Comparison of ENCODE assay signal across 17 cellular contexts in genomic region chr22:31540966-31541365, GRCh38. TPM values are rescaled to one million over a fixed set of nuclear protein-coding genes. Genes with fewer than 3 reads are reported as not detected.
DNase-seq lines count a peak whose midpoint lies in the region; ATAC-seq and TF ChIP-seq lines count a peak whose summit lies in the region.
"Had no signal": no experiment of that assay in that cellular context is flagged by ENCODE, and none has a peak within 500 bp of the region (broad histone marks: within the 10 kb centered on the region; RNA-seq: fewer than 3 reads in every experiment).

No MANE protein-coding gene starts in this region.

- no peaks in the 10 kb centered on the region for H3K27me3 Mint-ChIP-seq in activated CD8-positive, alpha-beta memory T cell treated with anti-CD3 and anti-CD28 coated beads, Interleukin-2, amount 10 ng/mL, durations not matched to agents 7 days and 5 days
- H3K27me3 Mint-ChIP-seq in CD4-positive, alpha-beta T cell = no peaks in the 10 kb centered on the region
- H3K27me3 Mint-ChIP-seq in activated T-helper 1 cell treated with anti-CD3 and anti-CD28 coated beads, Interleukin-12 subunit alpha, Interleukin-12 subunit beta, Interleukin-2, Interleukin-4 antibody, amounts not matched to agents 30 ng/mL and 10 ng/mL and 1 ng/mL, durations not matched to agents 14 hours and 24 hours and 36 hours (ENCODE audit: insufficient read depth) = no peaks in the 10 kb centered on the region
- H3K27me3 Mint-ChIP-seq in nephron progenitor cell (ENCODE audit: low read depth, poor library complexity) = no peaks in the 10 kb centered on the region
- H3K27me3 Mint-ChIP-seq: B cell; CD4-positive, alpha-beta memory T cell had no signal

- intact Hi-C loops in CD4-positive, alpha-beta T cell (cut with DNase I, micrococcal nuclease) = no loop called here
- intact Hi-C loops in activated T-helper 1 cell treated with anti-CD3 and anti-CD28 coated beads, Interleukin-12 subunit alpha, Interleukin-12 subunit beta, Interleukin-2, Interleukin-4 antibody, amounts not matched to agents 30 ng/mL and 10 ng/mL and 1 ng/mL, durations not matched to agents 14 hours and 24 hours and 36 hours (cut with micrococcal nuclease) = no loop called here

- no peaks in the 10 kb centered on the region for H3K9me3 ChIP-seq in CD4-positive, alpha-beta T cell (ENCODE audit: control insufficient read depth, low read length)

- no peak overlapping the region for H3K27ac ChIP-seq in CD4-positive, alpha-beta T cell (ENCODE audit: low read depth, low read length)
- H3K27ac ChIP-seq: GM23248 had no signal

- H3K36me3 Mint-ChIP-seq in activated CD8-positive, alpha-beta memory T cell treated with anti-CD3 and anti-CD28 coated beads, Interleukin-2, amount 10 ng/mL, durations not matched to agents 7 days and 5 days = peaks cover 39% of the 10 kb centered on the region
- peaks cover 58% of the 10 kb centered on the region for H3K36me3 Mint-ChIP-seq in CD4-positive, alpha-beta T cell (ENCODE audit: low read depth)
- H3K36me3 Mint-ChIP-seq in activated T-helper 1 cell treated with anti-CD3 and anti-CD28 coated beads, Interleukin-12 subunit alpha, Interleukin-12 subunit beta, Interleukin-2, Interleukin-4 antibody, amounts not matched to agents 30 ng/mL and 10 ng/mL and 1 ng/mL, durations not matched to agents 14 hours and 24 hours and 36 hours (ENCODE audit: low read depth) = peaks cover 38% of the 10 kb centered on the region
- H3K36me3 Mint-ChIP-seq in nephron progenitor cell (ENCODE audit: low read depth) = peaks cover 11% of the 10 kb centered on the region

- no peaks in the 10 kb centered on the region for H3K9me3 Mint-ChIP-seq in activated CD8-positive, alpha-beta memory T cell treated with anti-CD3 and anti-CD28 coated beads, Interleukin-2, amount 10 ng/mL, durations not matched to agents 7 days and 5 days (ENCODE audit: low read depth)
- no peaks in the 10 kb centered on the region for H3K9me3 Mint-ChIP-seq in CD4-positive, alpha-beta T cell
- H3K9me3 Mint-ChIP-seq in activated T-helper 1 cell treated with anti-CD3 and anti-CD28 coated beads, Interleukin-12 subunit alpha, Interleukin-12 subunit beta, Interleukin-2, Interleukin-4 antibody, amounts not matched to agents 30 ng/mL and 10 ng/mL and 1 ng/mL, durations not matched to agents 14 hours and 24 hours and 36 hours = no peaks in the 10 kb centered on the region
- H3K9me3 Mint-ChIP-seq in nephron progenitor cell = no peaks in the 10 kb centered on the region
- H3K9me3 Mint-ChIP-seq: CD4-positive, alpha-beta memory T cell had no signal

- ATAC-seq in activated CD8-positive, alpha-beta memory T cell treated with anti-CD3 and anti-CD28 coated beads, Interleukin-2, amount 10 ng/mL, durations not matched to agents 7 days and 5 days = no peak
- ATAC-seq in CD4-positive, alpha-beta T cell (ENCODE audit: poor library complexity) = no peak
- no peak for ATAC-seq in HG03196 (IDR thresholded peaks at IDR 0.05; ENCODE audit: unreplicated experiment)
- ATAC-seq: HCT116 had no signal

- TF ChIP-seq CTCF in CD4-positive, alpha-beta T cell (IDR thresholded peaks at IDR 0.05) = no peak
- no peak for TF ChIP-seq CTCF in nephron progenitor cell (IDR thresholded peaks at IDR 0.05)

- peak overlapping the region; percentile 3 for H3K27ac Mint-ChIP-seq in activated CD8-positive, alpha-beta memory T cell treated with anti-CD3 and anti-CD28 coated beads, Interleukin-2, amount 10 ng/mL, durations not matched to agents 7 days and 5 days
- H3K27ac Mint-ChIP-seq in CD4-positive, alpha-beta T cell = peak overlapping the region; percentile 56
- H3K27ac Mint-ChIP-seq in activated T-helper 1 cell treated with anti-CD3 and anti-CD28 coated beads, Interleukin-12 subunit alpha, Interleukin-12 subunit beta, Interleukin-2, Interleukin-4 antibody, amounts not matched to agents 30 ng/mL and 10 ng/mL and 1 ng/mL, durations not matched to agents 14 hours and 24 hours and 36 hours = peak overlapping the region; percentile 84
- peak overlapping the region; percentile 2 for H3K27ac Mint-ChIP-seq in nephron progenitor cell
- H3K27ac Mint-ChIP-seq: B cell had no signal

- no peak overlapping the region for H3K4me3 Mint-ChIP-seq in activated CD8-positive, alpha-beta memory T cell treated with anti-CD3 and anti-CD28 coated beads, Interleukin-2, amount 10 ng/mL, durations not matched to agents 7 days and 5 days
- no peak overlapping the region for H3K4me3 Mint-ChIP-seq in CD4-positive, alpha-beta T cell
- H3K4me3 Mint-ChIP-seq in activated T-helper 1 cell treated with anti-CD3 and anti-CD28 coated beads, Interleukin-12 subunit alpha, Interleukin-12 subunit beta, Interleukin-2, Interleukin-4 antibody, amounts not matched to agents 30 ng/mL and 10 ng/mL and 1 ng/mL, durations not matched to agents 14 hours and 24 hours and 36 hours = no peak overlapping the region
- no peak overlapping the region for H3K4me3 Mint-ChIP-seq in nephron progenitor cell
- H3K4me3 Mint-ChIP-seq: B cell; CD4-positive, alpha-beta memory T cell had no signal

- POLR2A ChIA-PET in CD4-positive, alpha-beta T cell (lab: Charles Lee) = no interaction called here

- H3K27me3 ChIP-seq in CD4-positive, alpha-beta T cell (ENCODE audit: control insufficient read depth, insufficient read depth, low read length) = no peaks in the 10 kb centered on the region

- H3K4me1 Mint-ChIP-seq in activated CD8-positive, alpha-beta memory T cell treated with anti-CD3 and anti-CD28 coated beads, Interleukin-2, amount 10 ng/mL, durations not matched to agents 7 days and 5 days = peaks cover 35% of the 10 kb centered on the region
- peaks cover 22% of the 10 kb centered on the region for H3K4me1 Mint-ChIP-seq in CD4-positive, alpha-beta T cell (ENCODE audit: low read depth)
- peaks cover 37% of the 10 kb centered on the region for H3K4me1 Mint-ChIP-seq in activated T-helper 1 cell treated with anti-CD3 and anti-CD28 coated beads, Interleukin-12 subunit alpha, Interleukin-12 subunit beta, Interleukin-2, Interleukin-4 antibody, amounts not matched to agents 30 ng/mL and 10 ng/mL and 1 ng/mL, durations not matched to agents 14 hours and 24 hours and 36 hours (ENCODE audit: low read depth)
- H3K4me1 Mint-ChIP-seq in nephron progenitor cell = peaks cover 9% of the 10 kb centered on the region
- H3K4me1 Mint-ChIP-seq: B cell had no signal

- peak; percentile 26 for DNase-seq in activated CD8-positive, alpha-beta memory T cell treated with anti-CD3 and anti-CD28 coated beads, Interleukin-2, amount 10 ng/mL, durations not matched to agents 7 days and 5 days
- DNase-seq in activated CD8-positive, alpha-beta memory T cell treated with anti-CD3 and anti-CD28 coated beads for 24 hours = no peak
- no peak for DNase-seq in CD4-positive, alpha-beta T cell
- no peak for DNase-seq in activated T-helper 1 cell treated with anti-CD3 and anti-CD28 coated beads, Interleukin-12 subunit alpha, Interleukin-12 subunit beta, Interleukin-2, Interleukin-4 antibody, amounts not matched to agents 30 ng/mL and 10 ng/mL and 1 ng/mL, durations not matched to agents 14 hours and 24 hours and 36 hours (ENCODE audit: low spot score)
- no peak for DNase-seq in nephron progenitor cell
- DNase-seq in pons (ENCODE audit: low spot score) = no peak
- DNase-seq: ACHN; CD4-positive, alpha-beta memory T cell; DMS79 treated with DMSO at 0.1 percent for 48 hours; GM23248; Karpas-422; MM.1S; NCI-H1105; NCI-H1694 treated with DMSO at 0.1 percent for 48 hours had no signal

- CTCF ChIA-PET in activated CD8-positive, alpha-beta memory T cell treated with anti-CD3 and anti-CD28 coated beads, Interleukin-2, amount 10 ng/mL, durations not matched to agents 7 days and 5 days (lab: Charles Lee) = interaction anchor here (0.8 kb wide), 1 partner anchor 89 kb away, joined by 5 read pairs; no protein-coding TSS in a partner anchor
- CTCF ChIA-PET in CD4-positive, alpha-beta T cell (lab: Charles Lee) = no interaction called here

RNA-seq across cellular contexts. Expression of gene SFI1, which starts 44.6 kb away (rescaled TPM):
- total RNA-seq in activated CD8-positive, alpha-beta memory T cell treated with anti-CD3 and anti-CD28 coated beads, Interleukin-2, amount 10 ng/mL, durations not matched to agents 7 days and 5 days = 100 to 1,000 TPM; 150 to 192 TPM
- total RNA-seq in CD4-positive, alpha-beta T cell = 100 to 1,000 TPM; 281 to 291 TPM
- 406 and 416 TPM in 2 replicates for total RNA-seq in activated T-helper 1 cell treated with anti-CD3 and anti-CD28 coated beads, Interleukin-12 subunit alpha, Interleukin-12 subunit beta, Interleukin-2, Interleukin-4 antibody, amounts not matched to agents 30 ng/mL and 10 ng/mL and 1 ng/mL, durations not matched to agents 14 hours and 24 hours and 36 hours

RNA-seq across cellular contexts. Expression of gene EIF4ENIF1, which starts 51.3 kb away (rescaled TPM):
- 10 to 100 TPM; 39.1 to 50.4 TPM for total RNA-seq in activated CD8-positive, alpha-beta memory T cell treated with anti-CD3 and anti-CD28 coated beads, Interleukin-2, amount 10 ng/mL, durations not matched to agents 7 days and 5 days
- 10 to 100 TPM in 1 of 2 experiments, 1 to 10 TPM in 1; 9.4 to 10.6 TPM for total RNA-seq in CD4-positive, alpha-beta T cell
- total RNA-seq in activated T-helper 1 cell treated with anti-CD3 and anti-CD28 coated beads, Interleukin-12 subunit alpha, Interleukin-12 subunit beta, Interleukin-2, Interleukin-4 antibody, amounts not matched to agents 30 ng/mL and 10 ng/mL and 1 ng/mL, durations not matched to agents 14 hours and 24 hours and 36 hours = 101 and 105 TPM in 2 replicates

Comparison
In these comparisons a context has a peak if more than half of its experiments do, and no peak if none do; other contexts are left out.
1. H3K27ac Mint-ChIP-seq: peak in every context shown above with its lines; median percentile 84 in activated T-helper 1 cell treated with anti-CD3 and anti-CD28 coated beads, Interleukin-12 subunit alpha, Interleukin-12 subunit beta, Interleukin-2, Interleukin-4 antibody, amounts not matched to agents 30 ng/mL and 10 ng/mL and 1 ng/mL, durations not matched to agents 14 hours and 24 hours and 36 hours; 56 in CD4-positive, alpha-beta T cell; 3 in activated CD8-positive, alpha-beta memory T cell treated with anti-CD3 and anti-CD28 coated beads, Interleukin-2, amount 10 ng/mL, durations not matched to agents 7 days and 5 days; 2 in nephron progenitor cell.